Comparison of ENCODE assay signal across 9 cellular contexts in genomic region chr4:128354205-128354821, GRCh38.
DNase-seq lines count a peak whose midpoint lies in the region; ATAC-seq, FAIRE-seq and TF ChIP-seq lines count a peak whose summit lies in the region.
"Had no signal": no experiment of that assay in that cellular context is flagged by ENCODE, and none has a peak within 500 bp of the region (broad histone marks: within the 10 kb centered on the region; RNA-seq: fewer than 3 reads in every experiment).

No MANE protein-coding gene starts in this region.

- ATAC-seq in GM23338: no peak; the same call in 2 of the 3 replicates

- no peak overlapping the region for H3K4me3 Mint-ChIP-seq in GM23338
- no peak overlapping the region for H3K4me3 Mint-ChIP-seq in endothelial cell (ENCODE audit: unreplicated experiment)
- H3K4me3 Mint-ChIP-seq: T-helper 1 cell treated with Interleukin-12 subunit alpha and Interleukin-12 subunit beta and Interleukin-4 antibody, amounts not matched to agents 30 μg/mL and 1 μg/mL, for 36 hours had no signal

- no peak overlapping the region; the same call in 1 of the 2 replicates for H3K4me2 ChIP-seq in GM23338

- no peaks in the 10 kb centered on the region for H3K27me3 ChIP-seq in GM23338 (ENCODE audit: insufficient read depth)

- DNase-seq in GM23338 (ENCODE audit: low spot score) (peak; percentile 38), RCC 7860 (ENCODE audit: low spot score) (peak; percentile 96), fibroblast of the aortic adventitia (ENCODE audit: low read depth) (peak; percentile 88), renal cortical epithelial cell (ENCODE audit: low read depth) (peak; percentile 100), medulla oblongata (ENCODE audit: extremely low spot score) (no peak), endothelial cell (ENCODE audit: low spot score) (no peak), cortex of kidney (lab: John Stamatoyannopoulos, UW) (no peak)
- DNase-seq: substantia nigra had no signal

- peaks cover 22% of the 10 kb centered on the region for H3K4me1 ChIP-seq in GM23338 (ENCODE audit: insufficient read depth)

- H3K27ac Mint-ChIP-seq in GM23338 (0 out of 2 replicates have a peak overlapping the region, but pooled peaks have one; percentile 38), endothelial cell (ENCODE audit: unreplicated experiment) (no peak overlapping the region)
- H3K27ac Mint-ChIP-seq: T-helper 1 cell treated with Interleukin-12 subunit alpha and Interleukin-12 subunit beta and Interleukin-4 antibody, amounts not matched to agents 30 μg/mL and 1 μg/mL, for 36 hours had no signal

- H2AFZ ChIP-seq in GM23338: no peak overlapping the region

- no peaks in the 10 kb centered on the region for H3K9me3 Mint-ChIP-seq in GM23338
- H3K9me3 Mint-ChIP-seq in endothelial cell (ENCODE audit: unreplicated experiment): no peaks in the 10 kb centered on the region
- H3K9me3 Mint-ChIP-seq: T-helper 1 cell treated with Interleukin-12 subunit alpha and Interleukin-12 subunit beta and Interleukin-4 antibody, amounts not matched to agents 30 μg/mL and 1 μg/mL, for 36 hours had no signal

- peak; percentile 95 for FAIRE-seq in RCC 7860 (lab: Jason Lieb, UNC)

- no peaks in the 10 kb centered on the region; the same call in 1 of the 2 replicates for H3K9me2 ChIP-seq in GM23338 (ENCODE audit: insufficient read depth)

- no peak overlapping the region for H3K27ac ChIP-seq in GM23338 (ENCODE audit: low read depth)

- no peaks in the 10 kb centered on the region; the same call in 2 of the 3 replicates for H3K36me3 Mint-ChIP-seq in GM23338 (ENCODE audit: low read depth)
- H3K36me3 Mint-ChIP-seq in endothelial cell (ENCODE audit: low read depth, unreplicated experiment): peaks cover 4% of the 10 kb centered on the region

- no peaks in the 10 kb centered on the region for H3K79me2 ChIP-seq in GM23338 (replicated peaks; ENCODE audit: insufficient read depth)

- H4K20me1 ChIP-seq in GM23338 (replicated peaks; ENCODE audit: insufficient read depth): no peaks in the 10 kb centered on the region

- no peaks in the 10 kb centered on the region for H3F3A ChIP-seq in GM23338 (replicated peaks; ENCODE audit: low read depth)

- H3K27me3 Mint-ChIP-seq in GM23338 (ENCODE audit: insufficient read depth, low read depth, poor library complexity) (no peaks in the 10 kb centered on the region), endothelial cell (ENCODE audit: unreplicated experiment) (no peaks in the 10 kb centered on the region)

- TF ChIP-seq CTCF in GM23338 (conservative IDR thresholded peaks at IDR 0.05; ENCODE audit: low read depth in 2 of 2) (no peak), fibroblast of the aortic adventitia (IDR thresholded peaks at IDR 0.05; ENCODE audit: insufficient read depth, low read length) (no peak), endothelial cell (IDR thresholded peaks at IDR 0.05; ENCODE audit: unreplicated experiment) (no peak)

- H3K4me1 Mint-ChIP-seq in GM23338 (peaks cover 29% of the 10 kb centered on the region), endothelial cell (ENCODE audit: unreplicated experiment) (peaks cover 14% of the 10 kb centered on the region)

- H3K36me3 ChIP-seq in GM23338 (ENCODE audit: insufficient read depth): no peaks in the 10 kb centered on the region; the same call in 1 of the 2 replicates

- H3K4me3 ChIP-seq in GM23338 (no peak overlapping the region), fibroblast of the aortic adventitia (ENCODE audit: low read depth, low read length) (no peak overlapping the region)

TF ChIP-seq in GM23338, 12 proteins besides CTCF, POLR2A, EP300 and RAD21:
- no peak for TF ChIP-seq REST (IDR thresholded peaks at IDR 0.05; ENCODE audit: unreplicated experiment)
TF ChIP-seq in GM23338: peak in this region for 0.

Comparison
In these comparisons a context has a peak if more than half of its experiments do, and no peak if none do; other contexts are left out.
1. DNase-seq: peak in GM23338 (single experiment), RCC 7860 (single experiment), fibroblast of the aortic adventitia (single experiment) and renal cortical epithelial cell (single experiment); none in medulla oblongata (single experiment), endothelial cell (single experiment) and cortex of kidney (single experiment).